In genomic region chr5:166031926-166032325, GRCh38 we compare ENCODE assay signal across 19 cellular contexts.
DNase-seq lines count a peak whose midpoint lies in the region; ATAC-seq, FAIRE-seq and TF ChIP-seq lines count a peak whose summit lies in the region.
"Had no signal": no experiment of that assay in that cellular context is flagged by ENCODE, and none has a peak within 500 bp of the region (broad histone marks: within the 10 kb centered on the region; RNA-seq: fewer than 3 reads in every experiment).

No MANE protein-coding gene starts in this region.

- H3K27me3 ChIP-seq in RWPE2 (ENCODE audit: insufficient read depth, poor library complexity, severe bottlenecking) (no peaks in the 10 kb centered on the region), foreskin keratinocyte (no peaks in the 10 kb centered on the region)
- H3K27me3 ChIP-seq: BLaER1 had no signal

- no peak for FAIRE-seq in HTR-8/SVneo (lab: Jason Lieb, UNC)
- FAIRE-seq: A204.1, GM18507 had no signal

- no peaks in the 10 kb centered on the region for H3K36me3 ChIP-seq in RWPE2 (ENCODE audit: low read depth)
- H3K36me3 ChIP-seq: BLaER1 had no signal

- peaks cover 10% of the 10 kb centered on the region for H3K9me3 Mint-ChIP-seq in mesothelial cell of epicardium

- peaks cover 22% of the 10 kb centered on the region for H3K4me1 Mint-ChIP-seq in mesothelial cell of epicardium
- H3K4me1 Mint-ChIP-seq: CD4-positive, CD25-positive, alpha-beta regulatory T cell had no signal

- ATAC-seq in RWPE2 (ENCODE audit: low read depth) = peak; percentile 78
- ATAC-seq in foreskin keratinocyte = peak; percentile 91
- ATAC-seq in GM18511 (IDR thresholded peaks at IDR 0.05; ENCODE audit: unreplicated experiment) = no peak
- no peak for ATAC-seq in Right ventricle myocardium superior (ENCODE audit: poor library complexity)

- peak overlapping the region; percentile 64 for H3K27ac Mint-ChIP-seq in mesothelial cell of epicardium
- H3K27ac Mint-ChIP-seq: CD4-positive, CD25-positive, alpha-beta regulatory T cell had no signal

- H3K4me3 ChIP-seq in RWPE2 (ENCODE audit: severe bottlenecking) = no peak overlapping the region
- H3K4me3 ChIP-seq: BLaER1, GM23248 had no signal

- H3K4me1 ChIP-seq in RWPE2 (ENCODE audit: insufficient read depth, poor library complexity, severe bottlenecking) (no peaks in the 10 kb centered on the region), foreskin keratinocyte (peaks cover 17% of the 10 kb centered on the region)
- H3K4me1 ChIP-seq: BLaER1 had no signal

- intact Hi-C loops in Right ventricle myocardium superior (cut with DNase I) = no loop called here

- peaks cover 3% of the 10 kb centered on the region for H3K9me3 ChIP-seq in RWPE2 (ENCODE audit: severe bottlenecking)
- H3K9me3 ChIP-seq: BLaER1 had no signal

- no peak overlapping the region for H3K4me3 Mint-ChIP-seq in mesothelial cell of epicardium
- H3K4me3 Mint-ChIP-seq: CD4-positive, CD25-positive, alpha-beta regulatory T cell had no signal

- H3K27me3 Mint-ChIP-seq in mesothelial cell of epicardium (ENCODE audit: low read depth) = no peaks in the 10 kb centered on the region
- H3K27me3 Mint-ChIP-seq: CD4-positive, CD25-positive, alpha-beta regulatory T cell had no signal

- H3K27ac ChIP-seq in RWPE2 (ENCODE audit: poor library complexity, severe bottlenecking) (peak overlapping the region; percentile 29), foreskin keratinocyte (no peak overlapping the region)
- H3K27ac ChIP-seq: BLaER1, GM23248 had no signal

- DNase-seq in HTR-8/SVneo (ENCODE audit: insufficient read length, low spot score) = peak; percentile 33
- DNase-seq in RWPE2 (ENCODE audit: low spot score) = no peak
- peak; percentile 83 to 93 for DNase-seq in foreskin keratinocyte
- no peak for DNase-seq in mesothelial cell of epicardium (ENCODE audit: low spot score in 2 of 2, unreplicated experiment in 2 of 2)
- no peak for DNase-seq in activated CD4-positive, alpha-beta T cell treated with anti-CD3 and anti-CD28 coated beads, Interleukin-2, amount 50 U/mL, for 4 hours
- no peak for DNase-seq in activated T-cell treated with anti-CD3 and anti-CD28 coated beads for 4 hours
- DNase-seq in Right ventricle myocardium superior = no peak
- DNase-seq: CD4-positive, CD25-positive, alpha-beta regulatory T cell; GM23248; H7; KBM-7; MM.1S; NCI-H2029; NCI-H526 treated with DMSO at 0.1 percent for 48 hours; SK-N-SH had no signal

- no peaks in the 10 kb centered on the region for H3K36me3 Mint-ChIP-seq in mesothelial cell of epicardium
- H3K36me3 Mint-ChIP-seq: CD4-positive, CD25-positive, alpha-beta regulatory T cell had no signal

- TF ChIP-seq CTCF in RWPE2 (IDR thresholded peaks at IDR 0.05; ENCODE audit: poor library complexity, severe bottlenecking) (no peak), foreskin keratinocyte (conservative IDR thresholded peaks at IDR 0.05) (no peak), mesothelial cell of epicardium (IDR thresholded peaks at IDR 0.05; ENCODE audit: unreplicated experiment) (no peak)

Comparison
In these comparisons a context has a peak if more than half of its experiments do, and no peak if none do; other contexts are left out.
1. DNase-seq: peak in HTR-8/SVneo (single experiment) and foreskin keratinocyte (2 of 2); none in RWPE2 (single experiment), mesothelial cell of epicardium (0 of 2), activated CD4-positive, alpha-beta T cell treated with anti-CD3 and anti-CD28 coated beads, Interleukin-2, amount 50 U/mL, for 4 hours (0 of 2), activated T-cell treated with anti-CD3 and anti-CD28 coated beads for 4 hours (single experiment) and Right ventricle myocardium superior (single experiment).
2. ATAC-seq: peak in RWPE2 (single experiment) and foreskin keratinocyte (single experiment); none in GM18511 (single experiment) and Right ventricle myocardium superior (single experiment).